In genomic region chr4:25986807-25987206, GRCh38 we compare ENCODE assay signal across 17 cellular contexts.
DNase-seq lines count a peak whose midpoint lies in the region; ATAC-seq and TF ChIP-seq lines count a peak whose summit lies in the region.
"Had no signal": no experiment of that assay in that cellular context is flagged by ENCODE, and none has a peak within 500 bp of the region (broad histone marks: within the 10 kb centered on the region; RNA-seq: fewer than 3 reads in every experiment).

No MANE protein-coding gene starts in this region.

- H3K4me3 ChIP-seq in GM23338, result no peak overlapping the region
- H3K4me3 ChIP-seq in CD8-positive, alpha-beta memory T cell (ENCODE audit: low read length), result no peak overlapping the region
- H3K4me3 ChIP-seq: K562 had no signal

- H3K4me1 Mint-ChIP-seq in GM23338, result peaks cover 6% of the 10 kb centered on the region; the same call in 2 of the 3 replicates
- H3K4me1 Mint-ChIP-seq in osteocyte (ENCODE audit: unreplicated experiment), result peaks cover 4% of the 10 kb centered on the region
- H3K4me1 Mint-ChIP-seq in CD8-positive, alpha-beta memory T cell, result peaks cover 5 to 8% (median 7%) of the 10 kb centered on the region in 3 donors

- H3K9me3 Mint-ChIP-seq in GM23338 (peaks cover 7% of the 10 kb centered on the region; the same call in 2 of the 3 replicates), osteocyte (ENCODE audit: unreplicated experiment) (no peaks in the 10 kb centered on the region)
- no peaks in the 10 kb centered on the region for H3K9me3 Mint-ChIP-seq in CD8-positive, alpha-beta memory T cell
- H3K9me3 Mint-ChIP-seq: CD4-positive, alpha-beta memory T cell; HFFc6 had no signal

- H3K36me3 Mint-ChIP-seq in GM23338 (ENCODE audit: low read depth), result peaks cover 5% of the 10 kb centered on the region; the same call in 2 of the 3 replicates
- no peaks in the 10 kb centered on the region for H3K36me3 Mint-ChIP-seq in osteocyte (ENCODE audit: unreplicated experiment)
- H3K36me3 Mint-ChIP-seq in CD8-positive, alpha-beta memory T cell, result no peaks in the 10 kb centered on the region
- H3K36me3 Mint-ChIP-seq: CD4-positive, alpha-beta memory T cell had no signal

- peak overlapping the region; percentile 95; the same call in 1 of the 2 replicates for H2AFZ ChIP-seq in GM23338

- DNase-seq in GM23338 (ENCODE audit: low spot score), result no peak
- peak in 15 of 61 donors; percentile 7 to 30 (median 18) for DNase-seq in caudate nucleus (lab: John Stamatoyannopoulos, UW)
- peak; percentile 35 for DNase-seq in left lobe of liver (ENCODE audit: low spot score)
- DNase-seq in osteocyte (ENCODE audit: extremely low spot score, unreplicated experiment), result peak; percentile 73
- DNase-seq in NCI-H1092 treated with DMSO at 0.1 percent for 48 hours (lab: John Stamatoyannopoulos, UW), result no peak
- no peak for DNase-seq in OCI-M1 (lab: John Stamatoyannopoulos, UW)
- DNase-seq in CD8-positive, alpha-beta memory T cell, result no peak
- DNase-seq: BE2C; CD4-positive, alpha-beta memory T cell; COR-L47; DND-41; GF-D8; HCEC 1CT; HFFc6 had no signal

- CTCF ChIA-PET in CD8-positive, alpha-beta memory T cell (lab: Charles Lee), result interaction anchor here (0.8 to 1.9 kb wide), 7 partner anchors 9 to 420 kb away, joined by 3 to 9 read pairs (median 4); no protein-coding TSS in a partner anchor

- H3K27ac ChIP-seq in GM23338 (ENCODE audit: low read depth) (no peak overlapping the region), caudate nucleus (ENCODE audit: low read depth, low read length) (peak overlapping the region; percentile 36)
- no peak overlapping the region for H3K27ac ChIP-seq in CD8-positive, alpha-beta memory T cell (ENCODE audit: low read depth, low read length)
- H3K27ac ChIP-seq: C4-2B had no signal

- H3K27me3 Mint-ChIP-seq in GM23338 (ENCODE audit: insufficient read depth, low read depth, poor library complexity) (peaks cover 17% of the 10 kb centered on the region), osteocyte (ENCODE audit: unreplicated experiment) (peaks cover 8% of the 10 kb centered on the region)
- peaks cover 2 to 3% of the 10 kb centered on the region in 2 donors for H3K27me3 Mint-ChIP-seq in CD8-positive, alpha-beta memory T cell
- H3K27me3 Mint-ChIP-seq: CD4-positive, alpha-beta memory T cell had no signal

- H3K4me2 ChIP-seq in GM23338, result no peak overlapping the region

- TF ChIP-seq CTCF in GM23338 (conservative IDR thresholded peaks at IDR 0.05; ENCODE audit: low read depth in 2 of 2) (no peak), osteocyte (IDR thresholded peaks at IDR 0.05) (no peak)

- H3K4me1 ChIP-seq in GM23338 (ENCODE audit: insufficient read depth), result peaks cover 2% of the 10 kb centered on the region; the same call in 1 of the 2 replicates
- H3K4me1 ChIP-seq in CD8-positive, alpha-beta memory T cell (ENCODE audit: insufficient read depth, low read length), result no peaks in the 10 kb centered on the region
- H3K4me1 ChIP-seq: BE2C had no signal

- H3K4me3 Mint-ChIP-seq in GM23338, result no peak overlapping the region
- no peak overlapping the region for H3K4me3 Mint-ChIP-seq in osteocyte (ENCODE audit: unreplicated experiment)
- H3K4me3 Mint-ChIP-seq in CD8-positive, alpha-beta memory T cell, result no peak overlapping the region
- H3K4me3 Mint-ChIP-seq: HFFc6 had no signal

- ATAC-seq in GM23338, result no peak
- ATAC-seq in left lobe of liver, result no peak
- no peak for ATAC-seq in GM18870 (IDR thresholded peaks at IDR 0.05; ENCODE audit: unreplicated experiment)
- ATAC-seq: K562 had no signal

- H3K79me2 ChIP-seq in GM23338 (replicated peaks; ENCODE audit: insufficient read depth), result no peaks in the 10 kb centered on the region

- no peaks in the 10 kb centered on the region for H3K27me3 ChIP-seq in GM23338 (ENCODE audit: insufficient read depth)
- H3K27me3 ChIP-seq in CD8-positive, alpha-beta memory T cell (ENCODE audit: insufficient read depth, low read length, poor library complexity, severe bottlenecking), result no peaks in the 10 kb centered on the region
- H3K27me3 ChIP-seq: BE2C had no signal

- POLR2A ChIA-PET in CD8-positive, alpha-beta memory T cell (lab: Charles Lee), result no interaction called here

- no peaks in the 10 kb centered on the region for H4K20me1 ChIP-seq in GM23338 (replicated peaks; ENCODE audit: insufficient read depth)

- H3F3A ChIP-seq in GM23338 (replicated peaks; ENCODE audit: low read depth), result no peaks in the 10 kb centered on the region

- no peaks in the 10 kb centered on the region for H3K9me2 ChIP-seq in GM23338 (ENCODE audit: insufficient read depth)

- no peak overlapping the region for H3K27ac Mint-ChIP-seq in GM23338
- H3K27ac Mint-ChIP-seq in osteocyte (ENCODE audit: unreplicated experiment), result no peak overlapping the region
- H3K27ac Mint-ChIP-seq in CD8-positive, alpha-beta memory T cell, result no peak overlapping the region
- H3K27ac Mint-ChIP-seq: HFFc6 had no signal

- no peaks in the 10 kb centered on the region for H3K36me3 ChIP-seq in GM23338 (ENCODE audit: insufficient read depth)
- no peaks in the 10 kb centered on the region for H3K36me3 ChIP-seq in CD8-positive, alpha-beta memory T cell (ENCODE audit: insufficient read depth, low read length)
- H3K36me3 ChIP-seq: BE2C had no signal

- H3K9me3 ChIP-seq in CD8-positive, alpha-beta memory T cell (ENCODE audit: low read length), result no peaks in the 10 kb centered on the region
- H3K9me3 ChIP-seq: BE2C had no signal

TF ChIP-seq in GM23338, 12 proteins besides CTCF, POLR2A, EP300 and RAD21 (continues in another document):
- TF ChIP-seq EZH2phosphoT487 (IDR thresholded peaks at IDR 0.05; ENCODE audit: unreplicated experiment) (no peak), ZNF462 (CRISPR knock-in tag; IDR thresholded peaks at IDR 0.05) (no peak), POLR2AphosphoS5 (IDR thresholded peaks at IDR 0.05; ENCODE audit: low read depth) (no peak), ETS1 (IDR thresholded peaks at IDR 0.05) (no peak), CREB1 (CRISPR knock-in tag; IDR thresholded peaks at IDR 0.05; ENCODE audit: low read depth) (no peak)

Comparison
In these comparisons a context has a peak if more than half of its experiments do, and no peak if none do; other contexts are left out.
1. DNase-seq: peak in left lobe of liver (single experiment) and osteocyte (single experiment); none in GM23338 (single experiment), NCI-H1092 treated with DMSO at 0.1 percent for 48 hours (single experiment), OCI-M1 (single experiment) and CD8-positive, alpha-beta memory T cell (0 of 5).